In genomic region chr12:52156757-52157565, GRCh38 we compare ENCODE assay signal across 8 cellular contexts. TPM values are rescaled to one million over a fixed set of nuclear protein-coding genes. Genes with fewer than 3 reads are reported as not detected.
A peak's percentile ranks its signal among the peaks of the same experiment; 100 is the strongest.
DNase-seq lines count a peak whose midpoint lies in the region; ATAC-seq, FAIRE-seq and TF ChIP-seq lines count a peak whose summit lies in the region.

No MANE protein-coding gene starts in this region.

- H3K4me3 Mint-ChIP-seq in activated CD4-positive, alpha-beta T cell treated with anti-CD3 and anti-CD28 coated beads, Interleukin-2, amount 10 ng/mL, durations not matched to agents 24 days and 14 days: no peak overlapping the region

- POLR2A ChIA-PET in A549 (lab: Yijun Ruan, JAX): interaction anchor here (1.0 to 1.5 kb wide), 2 partner anchors 87 to 97 kb away, joined by 3 read pairs; no protein-coding TSS in a partner anchor

- H3K36me3 Mint-ChIP-seq in activated CD4-positive, alpha-beta T cell treated with anti-CD3 and anti-CD28 coated beads, Interleukin-2, amount 10 ng/mL, durations not matched to agents 24 days and 14 days (ENCODE audit: low read depth): no peaks in the 10 kb centered on the region

- TF ChIP-seq CTCF in A549 (IDR thresholded peaks at IDR 0.05) (peak; percentile 97), GM13976 (IDR thresholded peaks at IDR 0.05; ENCODE audit: borderline replicate concordance, control extremely low read depth, extremely low read depth, insufficient read depth, missing control alignments) (peak; percentile 94), colonic mucosa (IDR thresholded peaks at IDR 0.05) (peak; percentile 91), liver (IDR thresholded peaks at IDR 0.05; ENCODE audit: low read depth, low read length, missing input control) (peak; percentile 79)

- H3K9ac ChIP-seq in colonic mucosa (ENCODE audit: low read depth in 2 of 2, low read length in 2 of 2): no peak overlapping the region
- H3K9ac ChIP-seq in liver (ENCODE audit: low read depth in 1 of 2, low read length in 2 of 2): no peak overlapping the region

- in situ Hi-C loops in GM13976 (cut with MboI; ENCODE audit: low sequenced_read_pairs, unreplicated experiment): no loop called here

- no peak for TF ChIP-seq EP300 in A549 (IDR thresholded peaks at IDR 0.05)

- H3K9me3 ChIP-seq in A549: 0 out of 3 replicates have a peak, but pooled peaks cover 3% of the 10 kb centered on the region
- no peaks in the 10 kb centered on the region for H3K9me3 ChIP-seq in colonic mucosa
- no peaks in the 10 kb centered on the region for H3K9me3 ChIP-seq in liver (ENCODE audit: control insufficient read depth in 4 of 4, low read length in 3 of 4)

- no peak for FAIRE-seq in A549 (lab: Jason Lieb, UNC)

- no peaks in the 10 kb centered on the region for H3K36me3 ChIP-seq in colonic mucosa
- no peaks in the 10 kb centered on the region for H3K36me3 ChIP-seq in liver (ENCODE audit: control insufficient read depth in 4 of 4, insufficient read depth in 3 of 4, low read depth in 1 of 4, low read length in 3 of 4)

- H3K4me1 Mint-ChIP-seq in activated CD4-positive, alpha-beta T cell treated with anti-CD3 and anti-CD28 coated beads, Interleukin-2, amount 10 ng/mL, durations not matched to agents 24 days and 14 days: peaks cover 23% of the 10 kb centered on the region

- CTCF ChIA-PET in A549 (lab: Yijun Ruan, JAX): interaction anchor here (0.5 to 19.3 kb wide), 74 partner anchors 8 to 825 kb away, joined by 3 to 833 read pairs (median 4); partner anchors contain the start of genes KRT7, KRT8, KRT82 and KRT83

- H3K4me1 ChIP-seq in A549: peaks cover 63% of the 10 kb centered on the region
- peaks cover 2% of the 10 kb centered on the region for H3K4me1 ChIP-seq in colonic mucosa
- H3K4me1 ChIP-seq in liver (ENCODE audit: control insufficient read depth in 4 of 4, insufficient read depth in 4 of 4, low read length in 3 of 4): peaks cover 0 to 2% (median under 1%) of the 10 kb centered on the region in 4 donors

- H3K4me3 ChIP-seq in A549: no peak overlapping the region
- no peak overlapping the region for H3K4me3 ChIP-seq in colonic mucosa
- no peak overlapping the region for H3K4me3 ChIP-seq in liver (ENCODE audit: low read depth in 1 of 3, low read length in 3 of 3)

- peak overlapping the region; percentile 100 for H3K27ac ChIP-seq in A549
- no peak overlapping the region for H3K27ac ChIP-seq in colonic mucosa
- H3K27ac ChIP-seq in liver (ENCODE audit: low read depth in 1 of 2, low read length in 2 of 2): no peak overlapping the region

- intact Hi-C loops in activated CD4-positive, alpha-beta T cell treated with anti-CD3 and anti-CD28 coated beads, Interleukin-2, amount 10 ng/mL, durations not matched to agents 24 days and 14 days (cut with micrococcal nuclease): loop anchor here (1.0 to 10.0 kb wide), 4 partner anchors 170 to 828 kb away; no protein-coding TSS in a partner anchor
- intact Hi-C loops in colonic mucosa (cut with DNase I): loop anchor here (2.0 to 5.0 kb wide), 3 partner anchors 172 to 720 kb away; no protein-coding TSS in a partner anchor

- no peaks in the 10 kb centered on the region for H3K27me3 Mint-ChIP-seq in activated CD4-positive, alpha-beta T cell treated with anti-CD3 and anti-CD28 coated beads, Interleukin-2, amount 10 ng/mL, durations not matched to agents 24 days and 14 days

- peak; percentile 81 to 88 for DNase-seq in A549 (ENCODE audit: low read depth in 1 of 2, low spot score in 1 of 2)
- DNase-seq in GM13976 (ENCODE audit: low spot score): peak; percentile 83
- peak; percentile 84 for DNase-seq in NCI-H2196 (lab: John Stamatoyannopoulos, UW; ENCODE audit: unreplicated experiment)
- peak; percentile 93 for DNase-seq in activated CD4-positive, alpha-beta T cell treated with anti-CD3 and anti-CD28 coated beads, Interleukin-2, amount 10 ng/mL, durations not matched to agents 24 days and 14 days
- DNase-seq in colonic mucosa: peak; percentile 85
- DNase-seq in stimulated activated CD4-positive, alpha-beta T cell treated with anti-CD3 and anti-CD28 coated beads, TNF-alpha, amount 100 ng/mL, for 4 hours (ENCODE audit: low read depth in 3 of 3): peak; percentile 53 to 59 (median 56)

- no peaks in the 10 kb centered on the region for H3K9me3 Mint-ChIP-seq in activated CD4-positive, alpha-beta T cell treated with anti-CD3 and anti-CD28 coated beads, Interleukin-2, amount 10 ng/mL, durations not matched to agents 24 days and 14 days

- ATAC-seq in A549 (peak; percentile 72 to 78), GM19397 (IDR thresholded peaks at IDR 0.05; ENCODE audit: unreplicated experiment) (no peak)

- H3K4me2 ChIP-seq in A549: peak overlapping the region; percentile 23; the same call in 2 of the 3 replicates

- 34% methylated on average over 15 of the region's 15 CpGs for WGBS in A549 (ENCODE audit: missing lambda C conversion rate)
- WGBS in liver: 54% methylated on average over 15 of the region's 15 CpGs

- H3K27me3 ChIP-seq in colonic mucosa (no peaks in the 10 kb centered on the region), liver (ENCODE audit: control insufficient read depth in 4 of 4, insufficient read depth in 4 of 4, low read length in 3 of 4) (no peaks in the 10 kb centered on the region)

- no peak for TF ChIP-seq POLR2A in A549 (IDR thresholded peaks at IDR 0.05; ENCODE audit: low read length)

- TF ChIP-seq RAD21 in A549 (conservative IDR thresholded peaks at IDR 0.05 in 1 of 2, IDR thresholded peaks at IDR 0.05 in 1 of 2) (peak; percentile 99 to 100), liver (IDR thresholded peaks at IDR 0.05) (peak; percentile 93 to 98)

- H3K27ac Mint-ChIP-seq in activated CD4-positive, alpha-beta T cell treated with anti-CD3 and anti-CD28 coated beads, Interleukin-2, amount 10 ng/mL, durations not matched to agents 24 days and 14 days: peak overlapping the region; percentile 16

TF ChIP-seq in A549, 52 proteins besides CTCF, POLR2A, EP300 and RAD21 (continues in another document):
- no peak for TF ChIP-seq CEBPB (IDR thresholded peaks at IDR 0.05)
- TF ChIP-seq RFX5 (IDR thresholded peaks at IDR 0.05): no peak
- TF ChIP-seq HEYL (CRISPR knock-in tag; IDR thresholded peaks at IDR 0.05): no peak

TF ChIP-seq in liver, 16 proteins besides CTCF, POLR2A, EP300 and RAD21 (continues in another document):
- TF ChIP-seq ATF3 (IDR thresholded peaks at IDR 0.05): no peak
- TF ChIP-seq, protein P1, sequence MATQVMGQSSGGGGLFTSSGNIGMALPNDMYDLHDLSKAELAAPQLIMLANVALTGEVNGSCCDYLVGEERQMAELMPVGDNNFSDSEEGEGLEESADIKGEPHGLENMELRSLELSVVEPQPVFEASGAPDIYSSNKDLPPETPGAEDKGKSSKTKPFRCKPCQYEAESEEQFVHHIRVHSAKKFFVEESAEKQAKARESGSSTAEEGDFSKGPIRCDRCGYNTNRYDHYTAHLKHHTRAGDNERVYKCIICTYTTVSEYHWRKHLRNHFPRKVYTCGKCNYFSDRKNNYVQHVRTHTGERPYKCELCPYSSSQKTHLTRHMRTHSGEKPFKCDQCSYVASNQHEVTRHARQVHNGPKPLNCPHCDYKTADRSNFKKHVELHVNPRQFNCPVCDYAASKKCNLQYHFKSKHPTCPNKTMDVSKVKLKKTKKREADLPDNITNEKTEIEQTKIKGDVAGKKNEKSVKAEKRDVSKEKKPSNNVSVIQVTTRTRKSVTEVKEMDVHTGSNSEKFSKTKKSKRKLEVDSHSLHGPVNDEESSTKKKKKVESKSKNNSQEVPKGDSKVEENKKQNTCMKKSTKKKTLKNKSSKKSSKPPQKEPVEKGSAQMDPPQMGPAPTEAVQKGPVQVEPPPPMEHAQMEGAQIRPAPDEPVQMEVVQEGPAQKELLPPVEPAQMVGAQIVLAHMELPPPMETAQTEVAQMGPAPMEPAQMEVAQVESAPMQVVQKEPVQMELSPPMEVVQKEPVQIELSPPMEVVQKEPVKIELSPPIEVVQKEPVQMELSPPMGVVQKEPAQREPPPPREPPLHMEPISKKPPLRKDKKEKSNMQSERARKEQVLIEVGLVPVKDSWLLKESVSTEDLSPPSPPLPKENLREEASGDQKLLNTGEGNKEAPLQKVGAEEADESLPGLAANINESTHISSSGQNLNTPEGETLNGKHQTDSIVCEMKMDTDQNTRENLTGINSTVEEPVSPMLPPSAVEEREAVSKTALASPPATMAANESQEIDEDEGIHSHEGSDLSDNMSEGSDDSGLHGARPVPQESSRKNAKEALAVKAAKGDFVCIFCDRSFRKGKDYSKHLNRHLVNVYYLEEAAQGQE (IDR thresholded peaks at IDR 0.05): no peak
- no peak for TF ChIP-seq YY1 (IDR thresholded peaks at IDR 0.05)
- no peak for TF ChIP-seq GABPA (IDR thresholded peaks at IDR 0.05 in 1 of 2, conservative IDR thresholded peaks at IDR 0.05 in 1 of 2)
- no peak for TF ChIP-seq MAX (IDR thresholded peaks at IDR 0.05)
- TF ChIP-seq HNF4A (conservative IDR thresholded peaks at IDR 0.05): no peak
- TF ChIP-seq FOXA2 (IDR thresholded peaks at IDR 0.05): no peak
- TF ChIP-seq JUND (IDR thresholded peaks at IDR 0.05): no peak
- TF ChIP-seq TAF1 (conservative IDR thresholded peaks at IDR 0.05): no peak
- TF ChIP-seq HNF4G (IDR thresholded peaks at IDR 0.05): no peak

RNA-seq across cellular contexts. Expression of gene KRT80, which starts 34.9 kb away (rescaled TPM):
- polyA plus RNA-seq in A549 (2011; rRNA removed) (59.8 and 63.1 TPM in 2 replicates), A549 (2017; fragmentation: RNase III; extraction: RNeasy Plus Mini Kit Qiagen cat#74134 plus additional on column Dnase treatment) (38.3 to 56.4 TPM (median 46.0 TPM) in 3 replicates), liver (under 1 TPM; 0.04 to 0.12 TPM)
- 62.9 and 86.5 TPM in 2 replicates for polyA plus RNA-seq in A549 (2012; cell fraction: cytosol; rRNA removed)
- 87.4 and 102 TPM in 2 replicates for polyA plus RNA-seq in A549 (2012; cell fraction: nucleus; rRNA removed)
- polyA minus RNA-seq in A549 (2011; rRNA and poly(A)+ RNA removed): 76.5 and 77.5 TPM in 2 replicates
- not detected in 2 replicates for total RNA-seq in activated CD4-positive, alpha-beta T cell treated with anti-CD3 and anti-CD28 coated beads, Interleukin-2, amount 10 ng/mL, durations not matched to agents 24 days and 14 days
- total RNA-seq in colonic mucosa (1 to 10 TPM in 1 of 2 donors, under 1 TPM in 1; 0.66 to 4.9 TPM), liver (under 1 TPM; 0.05 to 0.08 TPM)

Comparison
In these comparisons a context has a peak if more than half of its experiments do, and no peak if none do; other contexts are left out.
1. H3K27ac ChIP-seq: peak in A549 (2 of 2); none in colonic mucosa (single experiment) and liver (0 of 2).
2. Peak in every context shown above with its lines, with median percentiles within 50 percentile points of each other: DNase-seq and CTCF ChIP-seq.